Comparison of ENCODE assay signal across 8 cellular contexts in the genomic region with DNA sequence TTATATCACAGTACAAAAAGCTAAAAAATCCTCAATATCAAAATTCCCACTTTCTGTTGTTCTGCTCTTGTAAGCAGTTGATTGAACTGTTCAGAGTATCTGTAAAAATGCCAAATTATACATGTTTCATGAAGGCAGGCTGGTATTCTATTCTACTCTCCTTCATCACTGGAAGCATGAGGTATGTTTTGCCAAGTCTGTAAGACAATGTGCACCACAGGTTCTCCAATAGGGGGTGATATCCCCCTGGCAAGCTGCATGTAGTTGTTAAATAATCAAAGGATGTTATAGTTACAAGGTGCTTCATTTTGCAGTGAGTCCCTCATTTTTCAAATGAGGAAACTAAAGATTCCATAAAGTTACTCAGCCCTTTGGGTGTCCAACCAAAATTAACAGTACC. TPM values are rescaled to one million over a fixed set of nuclear protein-coding genes. Genes with fewer than 3 reads are reported as not detected.
DNase-seq lines count a peak whose midpoint lies in the region; ATAC-seq lines count a peak whose summit lies in the region.

No MANE protein-coding gene starts in this region.

- peaks cover 25% of the 10 kb centered on the region for H3K36me3 Mint-ChIP-seq in activated CD8-positive, alpha-beta memory T cell treated with anti-CD3 and anti-CD28 coated beads, Interleukin-2, amount 10 ng/mL, durations not matched to agents 7 days and 5 days
- peaks cover 25% of the 10 kb centered on the region for H3K36me3 Mint-ChIP-seq in effector memory CD8-positive, alpha-beta T cell (ENCODE audit: insufficient read depth)

- no peak overlapping the region for H3K4me3 Mint-ChIP-seq in activated CD8-positive, alpha-beta memory T cell treated with anti-CD3 and anti-CD28 coated beads, Interleukin-2, amount 10 ng/mL, durations not matched to agents 7 days and 5 days
- peak overlapping the region in 1 of 2 donors; percentile 62 for H3K4me3 Mint-ChIP-seq in effector memory CD8-positive, alpha-beta T cell

- CTCF ChIA-PET in activated CD8-positive, alpha-beta memory T cell treated with anti-CD3 and anti-CD28 coated beads, Interleukin-2, amount 10 ng/mL, durations not matched to agents 7 days and 5 days (lab: Charles Lee) = interaction anchor here (0.8 to 9.0 kb wide), 9 partner anchors 10 to 419 kb away, joined by 4 to 138 read pairs (median 5); a partner anchor contains a TSS

- DNase-seq in activated CD8-positive, alpha-beta memory T cell treated with anti-CD3 and anti-CD28 coated beads, Interleukin-2, amount 10 ng/mL, durations not matched to agents 7 days and 5 days = peak; percentile 47
- no peak for DNase-seq in activated CD8-positive, alpha-beta memory T cell treated with anti-CD3 and anti-CD28 coated beads, Interleukin-2, amount 50 U/mL, for 4 hours
- DNase-seq in NCI-H1694 (lab: John Stamatoyannopoulos, UW) (peak; percentile 67), renal cortical epithelial cell (ENCODE audit: low read depth) (peak; percentile 65), NCI-H774 (lab: John Stamatoyannopoulos, UW) (no peak), OCI-M2 (lab: John Stamatoyannopoulos, UW; ENCODE audit: unreplicated experiment) (no peak)
- peak; percentile 14 to 30 (median 25) for DNase-seq in effector memory CD8-positive, alpha-beta T cell

- peaks cover 62% of the 10 kb centered on the region for H3K4me1 Mint-ChIP-seq in activated CD8-positive, alpha-beta memory T cell treated with anti-CD3 and anti-CD28 coated beads, Interleukin-2, amount 10 ng/mL, durations not matched to agents 7 days and 5 days
- peaks cover 34 to 54% of the 10 kb centered on the region in 2 donors for H3K4me1 Mint-ChIP-seq in effector memory CD8-positive, alpha-beta T cell (ENCODE audit: low read depth in 2 of 2)

- no peaks in the 10 kb centered on the region for H3K9me3 Mint-ChIP-seq in activated CD8-positive, alpha-beta memory T cell treated with anti-CD3 and anti-CD28 coated beads, Interleukin-2, amount 10 ng/mL, durations not matched to agents 7 days and 5 days (ENCODE audit: low read depth)
- no peaks in the 10 kb centered on the region for H3K9me3 Mint-ChIP-seq in effector memory CD8-positive, alpha-beta T cell

- peak; percentile 52 for ATAC-seq in activated CD8-positive, alpha-beta memory T cell treated with anti-CD3 and anti-CD28 coated beads, Interleukin-2, amount 10 ng/mL, durations not matched to agents 7 days and 5 days
- peak; percentile 57 for ATAC-seq in effector memory CD8-positive, alpha-beta T cell (replicated peaks)
- no peak for ATAC-seq in HG03571 (IDR thresholded peaks at IDR 0.05; ENCODE audit: unreplicated experiment)

- H3K27ac Mint-ChIP-seq in activated CD8-positive, alpha-beta memory T cell treated with anti-CD3 and anti-CD28 coated beads, Interleukin-2, amount 10 ng/mL, durations not matched to agents 7 days and 5 days = peak overlapping the region; percentile 20
- H3K27ac Mint-ChIP-seq in effector memory CD8-positive, alpha-beta T cell = peak overlapping the region; percentile 6 to 96

- H3K27me3 Mint-ChIP-seq in activated CD8-positive, alpha-beta memory T cell treated with anti-CD3 and anti-CD28 coated beads, Interleukin-2, amount 10 ng/mL, durations not matched to agents 7 days and 5 days = no peaks in the 10 kb centered on the region
- no peaks in the 10 kb centered on the region for H3K27me3 Mint-ChIP-seq in effector memory CD8-positive, alpha-beta T cell

RNA-seq across cellular contexts. Expression of a gene that starts 15.1 kb away (rescaled TPM):
- total RNA-seq in activated CD8-positive, alpha-beta memory T cell treated with anti-CD3 and anti-CD28 coated beads, Interleukin-2, amount 10 ng/mL, durations not matched to agents 7 days and 5 days = 10 to 100 TPM; 83.0 to 86.4 TPM
- 20.1 and 81.5 TPM in 2 replicates for total RNA-seq in renal cortical epithelial cell

RNA-seq across cellular contexts. Expression of a gene that starts 34.4 kb away (rescaled TPM):
- 100 to 1,000 TPM; 129 to 166 TPM for total RNA-seq in activated CD8-positive, alpha-beta memory T cell treated with anti-CD3 and anti-CD28 coated beads, Interleukin-2, amount 10 ng/mL, durations not matched to agents 7 days and 5 days
- 304 and 361 TPM in 2 replicates for total RNA-seq in renal cortical epithelial cell

Comparison
In these comparisons a context has a peak if more than half of its experiments do, and no peak if none do; other contexts are left out.
1. DNase-seq: peak in activated CD8-positive, alpha-beta memory T cell treated with anti-CD3 and anti-CD28 coated beads, Interleukin-2, amount 10 ng/mL, durations not matched to agents 7 days and 5 days (single experiment), NCI-H1694 (single experiment), effector memory CD8-positive, alpha-beta T cell (3 of 3) and renal cortical epithelial cell (single experiment); none in activated CD8-positive, alpha-beta memory T cell treated with anti-CD3 and anti-CD28 coated beads, Interleukin-2, amount 50 U/mL, for 4 hours (single experiment), NCI-H774 (single experiment) and OCI-M2 (single experiment).